9 cellular contexts compared by ENCODE assay signal in the genomic region with DNA sequence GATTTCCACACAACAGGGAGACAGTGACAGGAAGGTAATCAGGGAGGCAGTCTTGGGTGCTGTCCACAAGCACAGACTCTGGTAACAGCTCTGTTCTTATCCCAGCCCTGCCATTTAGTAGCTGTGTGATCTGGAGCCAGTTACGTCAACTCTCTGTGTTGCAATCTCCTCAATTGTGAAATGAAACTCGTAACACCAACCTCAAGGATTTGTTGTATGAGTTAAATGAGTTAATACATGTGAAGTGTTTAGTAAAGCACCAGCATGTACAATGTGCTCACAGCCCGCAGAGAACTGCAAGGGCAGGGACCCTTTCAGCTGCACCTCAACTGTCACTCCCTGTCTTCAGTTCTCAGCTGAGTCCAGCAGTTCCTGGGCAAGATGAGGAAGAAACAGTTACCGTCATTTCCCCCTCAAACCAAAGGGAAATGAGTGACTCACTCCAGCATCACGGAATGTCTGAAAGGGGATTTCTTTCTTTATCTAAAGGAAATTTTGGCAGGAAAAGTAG. TPM values are rescaled to one million over a fixed set of nuclear protein-coding genes. Genes with fewer than 3 reads are reported as not detected.
DNase-seq lines count a peak whose midpoint lies in the region; ATAC-seq and TF ChIP-seq lines count a peak whose summit lies in the region.
"Had no signal": no experiment of that assay in that cellular context is flagged by ENCODE, and none has a peak within 500 bp of the region (broad histone marks: within the 10 kb centered on the region; RNA-seq: fewer than 3 reads in every experiment).

No MANE protein-coding gene starts in this region.

- no peaks in the 10 kb centered on the region for H3K27me3 ChIP-seq in skeletal muscle tissue (ENCODE audit: control insufficient read depth in 3 of 3, insufficient read depth in 3 of 3, low read length in 3 of 3)

- H3K9ac ChIP-seq in skeletal muscle tissue (ENCODE audit: low read depth in 1 of 3, low read length in 3 of 3), result no peak overlapping the region

- ATAC-seq in GM19395 (IDR thresholded peaks at IDR 0.05; ENCODE audit: unreplicated experiment), result no peak
- no peak for ATAC-seq in GM18858 (IDR thresholded peaks at IDR 0.05; ENCODE audit: unreplicated experiment)

- H3K27ac ChIP-seq in skeletal muscle tissue (ENCODE audit: low read depth, low read length), result peak overlapping the region; percentile 77
- H3K27ac ChIP-seq: 22Rv1 had no signal

- H3K9me3 ChIP-seq in skeletal muscle tissue (ENCODE audit: control insufficient read depth in 3 of 3, low read length in 3 of 3), result no peaks in the 10 kb centered on the region

- peak; percentile 59 for DNase-seq in DMS 273 treated with DMSO at 0.1 percent for 48 hours (lab: John Stamatoyannopoulos, UW)
- no peak for DNase-seq in DMS 273 (lab: John Stamatoyannopoulos, UW; ENCODE audit: unreplicated experiment)
- peak; percentile 80 for DNase-seq in SIG-M5 treated with dmso at 0.1 percent for 504 hours (lab: John Stamatoyannopoulos, UW; ENCODE audit: unreplicated experiment)
- peak; percentile 86 to 93 for DNase-seq in foreskin fibroblast
- no peak for DNase-seq in NCI-H82 treated with DMSO at 0.1 percent for 48 hours (lab: John Stamatoyannopoulos, UW; ENCODE audit: unreplicated experiment)

- no peak for TF ChIP-seq CTCF in foreskin fibroblast (IDR thresholded peaks at IDR 0.05; ENCODE audit: low read depth, low read length)

- no peaks in the 10 kb centered on the region for H3K36me3 ChIP-seq in skeletal muscle tissue (ENCODE audit: control insufficient read depth in 3 of 3, insufficient read depth in 3 of 3, low read length in 3 of 3)

- H3K4me3 ChIP-seq in foreskin fibroblast (ENCODE audit: low read depth in 1 of 2, low read length in 2 of 2), result peak overlapping the region; percentile 13 to 37
- H3K4me3 ChIP-seq in skeletal muscle tissue (ENCODE audit: low read length in 3 of 3), result no peak overlapping the region

- peaks cover 0 to 3% (median 0%) of the 10 kb centered on the region in 3 donors for H3K4me1 ChIP-seq in skeletal muscle tissue (ENCODE audit: control insufficient read depth in 3 of 3, insufficient read depth in 3 of 3, low read length in 3 of 3)

RNA-seq across cellular contexts. Expression of a gene that starts 39.8 kb away (rescaled TPM):
- 24.0 TPM for total RNA-seq in skeletal muscle tissue

Comparison
In these comparisons a context has a peak if more than half of its experiments do, and no peak if none do; other contexts are left out.
1. DNase-seq: peak in DMS 273 treated with DMSO at 0.1 percent for 48 hours (single experiment), SIG-M5 treated with dmso at 0.1 percent for 504 hours (single experiment) and foreskin fibroblast (2 of 2); none in DMS 273 (single experiment) and NCI-H82 treated with DMSO at 0.1 percent for 48 hours (single experiment).
2. H3K4me3 ChIP-seq: peak in foreskin fibroblast (2 of 2); none in skeletal muscle tissue (0 of 3).